In the genomic region with DNA sequence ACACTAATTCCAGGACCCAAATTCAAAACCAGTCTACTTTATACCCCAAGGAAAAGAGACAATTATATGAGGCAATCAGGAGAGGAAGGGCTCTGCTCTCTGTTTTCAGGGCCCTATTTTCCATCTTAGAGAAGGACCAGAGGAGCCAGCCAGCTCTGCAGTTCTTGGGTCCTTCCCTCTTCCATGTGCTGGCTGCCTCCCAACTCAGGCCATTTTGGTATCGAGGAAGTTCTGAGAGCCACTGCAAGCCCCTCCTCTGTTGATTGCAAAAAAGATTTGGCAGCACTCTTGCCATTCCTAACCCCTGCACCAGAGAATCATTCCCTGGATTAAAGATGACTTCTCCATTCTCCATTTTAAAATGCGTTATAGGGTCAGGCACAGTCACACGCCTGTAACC, we compare ENCODE assay signal across 18 cellular contexts.
A peak's percentile ranks its signal among the peaks of the same experiment; 100 is the strongest.
DNase-seq lines count a peak whose midpoint lies in the region; ATAC-seq, FAIRE-seq and TF ChIP-seq lines count a peak whose summit lies in the region.
"Had no signal": no experiment of that assay in that cellular context is flagged by ENCODE, and none has a peak within 500 bp of the region (broad histone marks: within the 10 kb centered on the region; RNA-seq: fewer than 3 reads in every experiment).

No MANE protein-coding gene starts in this region.

- no peak for TF ChIP-seq EP300 in H1 (IDR thresholded peaks at IDR 0.05; ENCODE audit: borderline replicate concordance in 1 of 2, low read depth in 2 of 2, low read length in 2 of 2)

- H3K4me3 Mint-ChIP-seq in natural killer cell: no peak overlapping the region
- H3K4me3 Mint-ChIP-seq: B cell; CD8-positive, alpha-beta memory T cell; H9 had no signal

- no peak for TF ChIP-seq RAD21 in H1 (IDR thresholded peaks at IDR 0.05 in 1 of 2, conservative IDR thresholded peaks at IDR 0.05 in 1 of 2; ENCODE audit: low read depth in 2 of 2, low read length in 2 of 2)

- H4K5ac ChIP-seq in H1 (ENCODE audit: insufficient read length, low read depth, low read length): no peak overlapping the region

- CTCF ChIA-PET in H1 (lab: Charles Lee; ENCODE audit: partially characterized antibody): interaction anchor here (0.8 to 1.6 kb wide), 2 partner anchors 18 to 625 kb away, joined by 3 read pairs; no protein-coding TSS in a partner anchor

- no peak for FAIRE-seq in H1 (lab: Jason Lieb, UNC)
- FAIRE-seq: HTR-8/SVneo had no signal

- H2BK5ac ChIP-seq in H1 (ENCODE audit: low read depth, low read length) (0 out of 2 replicates have a peak overlapping the region, but pooled peaks have one; percentile 12), trophoblast cell (ENCODE audit: low read depth, low read length, poor library complexity) (no peak overlapping the region)

- H4K20me1 ChIP-seq in H1 (replicated peaks in 1 of 2; ENCODE audit: control insufficient read depth in 1 of 2, insufficient read depth in 2 of 2, low read length in 2 of 2): no peaks in the 10 kb centered on the region

- H2BK120ac ChIP-seq in H1 (replicated peaks; ENCODE audit: low read depth, low read length) (no peak overlapping the region), trophoblast cell (ENCODE audit: insufficient read depth, low read length, poor library complexity) (no peak overlapping the region)

- H3K4me3 ChIP-seq in H1 (ENCODE audit: extremely low read depth in 1 of 4, insufficient read depth in 2 of 4, low read depth in 3 of 4, low read length in 4 of 4) (no peak overlapping the region), trophoblast cell (ENCODE audit: low read depth, low read length) (no peak overlapping the region)
- H3K4me3 ChIP-seq: BLaER1 treated with 17β-estradiol and CSF1 and Interleukin-3, amounts not matched to agents 10 nM and 100 nM had no signal

- 87% methylated on average over 3 of the region's 3 CpGs; no CpG with 5 or more reads in 1 of the 2 experiments for WGBS in H1 (ENCODE audit: extremely low coverage in 1 of 2, insufficient coverage in 1 of 2, insufficient read length in 1 of 2, insufficient replicate concordance in 2 of 2, low coverage in 1 of 2, low lambda C conversion rate in 2 of 2, missing lambda C conversion rate in 1 of 2), 2 experiments
- WGBS in trophoblast cell (ENCODE audit: extremely low coverage, insufficient coverage, insufficient read length): no CpG with 5 or more reads among the region's 3 CpGs

- H2BK15ac ChIP-seq in H1 (ENCODE audit: low read length): no peak overlapping the region

- H3K4ac ChIP-seq in H1 (replicated peaks; ENCODE audit: insufficient read length, low read depth, low read length) (no peak overlapping the region), trophoblast cell (ENCODE audit: low read depth, low read length) (no peak overlapping the region)

- intact Hi-C loops in left ventricle myocardium superior (cut with micrococcal nuclease) (no loop called here), Right ventricle myocardium inferior (cut with DNase I) (no loop called here), natural killer cell (cut with micrococcal nuclease) (no loop called here)

- no peak for TF ChIP-seq POLR2A in H1 (IDR thresholded peaks at IDR 0.05; ENCODE audit: control extremely low read depth in 1 of 2, low read depth in 2 of 2, low read length in 2 of 2)

- H2BK12ac ChIP-seq in H1 (ENCODE audit: low read depth, low read length) (no peak overlapping the region), trophoblast cell (ENCODE audit: low read length) (no peak overlapping the region)

- no peaks in the 10 kb centered on the region for H3K27me3 ChIP-seq in H1 (replicated peaks in 1 of 4; ENCODE audit: control insufficient read depth in 3 of 4, extremely low read depth in 1 of 4, insufficient read depth in 3 of 4, low read length in 3 of 4)
- no peaks in the 10 kb centered on the region for H3K27me3 ChIP-seq in trophoblast cell (ENCODE audit: insufficient read depth, low read length)
- H3K27me3 ChIP-seq: BLaER1 treated with 17β-estradiol and CSF1 and Interleukin-3, amounts not matched to agents 10 nM and 100 nM had no signal

- H3K18ac ChIP-seq in H1 (ENCODE audit: extremely low read depth, low read length) (no peak overlapping the region), trophoblast cell (ENCODE audit: low read length) (no peak overlapping the region)

- no peak overlapping the region for H4K91ac ChIP-seq in H1 (replicated peaks; ENCODE audit: insufficient read length, low read length)
- no peak overlapping the region for H4K91ac ChIP-seq in trophoblast cell (ENCODE audit: low read depth, low read length)

- H3K23me2 ChIP-seq in H1 (ENCODE audit: low read depth, low read length): no peaks in the 10 kb centered on the region

- H3K4me2 ChIP-seq in H1 (ENCODE audit: insufficient read depth in 1 of 2, low read depth in 2 of 2, low read length in 2 of 2) (no peak overlapping the region), trophoblast cell (ENCODE audit: low read length) (no peak overlapping the region)
- H3K4me2 ChIP-seq: BLaER1 treated with 17β-estradiol and CSF1 and Interleukin-3, amounts not matched to agents 10 nM and 100 nM had no signal

- H3K27ac ChIP-seq in H1 (ENCODE audit: low read depth, low read length): no peak overlapping the region
- H3K27ac ChIP-seq in trophoblast cell (ENCODE audit: low read depth, low read length): no peak overlapping the region
- H3K27ac ChIP-seq: BLaER1 treated with 17β-estradiol and CSF1 and Interleukin-3, amounts not matched to agents 10 nM and 100 nM had no signal

- H3K9me3 ChIP-seq in H1 (ENCODE audit: insufficient read depth in 2 of 2, low read depth in 1 of 2, low read length in 1 of 2): peaks cover 10 to 14% of the 10 kb centered on the region in 2 experiments; a peak in 3 of 4 replicates
- no peaks in the 10 kb centered on the region for H3K9me3 ChIP-seq in trophoblast cell (ENCODE audit: insufficient read depth, low read depth, low read length)

- H3K4me1 ChIP-seq in H1 (replicated peaks in 1 of 4; ENCODE audit: control insufficient read depth in 3 of 4, insufficient read depth in 4 of 4, low read length in 3 of 4) (peaks cover 0 to 9% (median 0%) of the 10 kb centered on the region in 4 experiments; a peak in 1 of 7 replicates), trophoblast cell (ENCODE audit: control insufficient read depth in 1 of 2, insufficient read depth in 2 of 2, low read length in 2 of 2) (no peaks in the 10 kb centered on the region)
- H3K4me1 ChIP-seq: Caco-2 had no signal

- peak overlapping the region; percentile 85 to 86 for H3K27ac Mint-ChIP-seq in natural killer cell
- H3K27ac Mint-ChIP-seq in activated naive CD4-positive, alpha-beta T cell treated with anti-CD3 and anti-CD28 coated beads, Interleukin-2, amount 50 U/mL, for 72 hours: peak overlapping the region in 1 of 2 donors; percentile 52
- H3K27ac Mint-ChIP-seq: B cell had no signal

- no peaks in the 10 kb centered on the region for H3K36me3 ChIP-seq in H1 (ENCODE audit: control insufficient read depth in 2 of 4, insufficient read depth in 4 of 4, low read length in 3 of 4)
- no peaks in the 10 kb centered on the region for H3K36me3 ChIP-seq in trophoblast cell (ENCODE audit: control insufficient read depth in 1 of 2, insufficient read depth in 2 of 2, low read length in 2 of 2)

- no peak for TF ChIP-seq CTCF in H1 (IDR thresholded peaks at IDR 0.05; ENCODE audit: control extremely low read depth in 1 of 3, insufficient read depth in 1 of 3, low read depth in 1 of 3, low read length in 3 of 3)
- TF ChIP-seq CTCF in natural killer cell (IDR thresholded peaks at IDR 0.05): no peak

- H4K12ac ChIP-seq in trophoblast cell (ENCODE audit: low read depth, low read length): no peak overlapping the region

- H4K8ac ChIP-seq in H1 (ENCODE audit: extremely low read depth, insufficient read depth, low read length) (no peak overlapping the region), trophoblast cell (ENCODE audit: low read depth, low read length) (no peak overlapping the region)

- H3K14ac ChIP-seq in H1 (ENCODE audit: insufficient read length) (no peak overlapping the region), trophoblast cell (ENCODE audit: low read length) (no peak overlapping the region)

- H2BK20ac ChIP-seq in H1 (ENCODE audit: low read length): no peak overlapping the region; the same call in 1 of the 2 replicates

- POLR2A ChIA-PET in H1 (lab: Charles Lee; ENCODE audit: partially characterized antibody): no interaction called here

- H2AFZ ChIP-seq in H1 (ENCODE audit: low read length) (no peak overlapping the region), trophoblast cell (ENCODE audit: insufficient read depth, low read length, poor library complexity) (no peak overlapping the region)

- H3K9ac ChIP-seq in H1 (replicated peaks in 1 of 4; ENCODE audit: extremely low read depth in 1 of 4, low read depth in 3 of 4, low read length in 3 of 4) (no peak overlapping the region), trophoblast cell (ENCODE audit: low read length) (no peak overlapping the region)
- H3K9ac ChIP-seq: BLaER1 treated with 17β-estradiol and CSF1 and Interleukin-3, amounts not matched to agents 10 nM and 100 nM had no signal

- ATAC-seq in left ventricle myocardium superior (no peak), Right ventricle myocardium inferior (no peak), natural killer cell (no peak)
- no peak for ATAC-seq in activated naive CD4-positive, alpha-beta T cell treated with anti-CD3 and anti-CD28 coated beads, Interleukin-2, amount 50 U/mL, for 72 hours

- H3K79me2 ChIP-seq in H1 (ENCODE audit: control insufficient read depth in 1 of 2, insufficient read depth in 2 of 2, low read length in 2 of 2) (no peaks in the 10 kb centered on the region), trophoblast cell (ENCODE audit: control insufficient read depth, insufficient read depth, low read length, poor library complexity) (no peaks in the 10 kb centered on the region)

- peaks cover 53 to 60% of the 10 kb centered on the region in 2 donors for H3K4me1 Mint-ChIP-seq in natural killer cell
- H3K4me1 Mint-ChIP-seq: B cell had no signal

- H2AK5ac ChIP-seq in H1 (ENCODE audit: low read depth, low read length) (no peak overlapping the region), trophoblast cell (ENCODE audit: low read length) (no peak overlapping the region)

- no peak overlapping the region for H3K56ac ChIP-seq in H1 (replicated peaks; ENCODE audit: insufficient read length, low read depth, low read length)

- H3K9me3 Mint-ChIP-seq in natural killer cell: no peaks in the 10 kb centered on the region
- H3K9me3 Mint-ChIP-seq in activated naive CD4-positive, alpha-beta T cell treated with anti-CD3 and anti-CD28 coated beads, Interleukin-2, amount 50 U/mL, for 72 hours: peaks cover 0 to 4% of the 10 kb centered on the region in 2 donors

- H3K23ac ChIP-seq in H1 (ENCODE audit: insufficient read length): no peak overlapping the region
- no peak overlapping the region for H3K23ac ChIP-seq in trophoblast cell (ENCODE audit: low read length)

- peak; percentile 32 for DNase-seq in left ventricle myocardium superior
- DNase-seq in Right ventricle myocardium inferior (ENCODE audit: missing footprints): no peak
- DNase-seq in H1 (ENCODE audit: low read depth in 1 of 2, low spot score in 2 of 2): no peak
- no peak for DNase-seq in natural killer cell
- no peak for DNase-seq in middle frontal gyrus (ENCODE audit: extremely low spot score, low spot score)
- DNase-seq in activated naive CD4-positive, alpha-beta T cell treated with anti-CD3 and anti-CD28 coated beads, Interleukin-2, amount 50 U/mL, for 72 hours (ENCODE audit: low spot score in 2 of 2): no peak
- no peak for DNase-seq in trophoblast cell
- DNase-seq: Caco-2; CD8-positive, alpha-beta memory T cell; DMS153; DMS79; GF-D8; GOT3; H9; IMR-90 had no signal

- H3K27me3 Mint-ChIP-seq in natural killer cell (ENCODE audit: low read depth in 2 of 2): no peaks in the 10 kb centered on the region
- H3K27me3 Mint-ChIP-seq: CD8-positive, alpha-beta memory T cell had no signal

- peaks cover 40% of the 10 kb centered on the region for H3K36me3 Mint-ChIP-seq in natural killer cell
- H3K36me3 Mint-ChIP-seq in activated naive CD4-positive, alpha-beta T cell treated with anti-CD3 and anti-CD28 coated beads, Interleukin-2, amount 50 U/mL, for 72 hours: peaks cover 12 to 13% of the 10 kb centered on the region in 2 donors

- H3K79me1 ChIP-seq in H1 (ENCODE audit: low read depth, low read length): no peaks in the 10 kb centered on the region
- H3K79me1 ChIP-seq in trophoblast cell (ENCODE audit: low read length): no peaks in the 10 kb centered on the region
